10 cellular contexts compared by ENCODE assay signal in genomic region chr4:154503598-154503997, GRCh38. TPM values are rescaled to one million over a fixed set of nuclear protein-coding genes. Genes with fewer than 3 reads are reported as not detected.
DNase-seq lines count a peak whose midpoint lies in the region; ATAC-seq and TF ChIP-seq lines count a peak whose summit lies in the region.
"Had no signal": no experiment of that assay in that cellular context is flagged by ENCODE, and none has a peak within 500 bp of the region (broad histone marks: within the 10 kb centered on the region; RNA-seq: fewer than 3 reads in every experiment).

No MANE protein-coding gene starts in this region.

- no peak overlapping the region for H3K56ac ChIP-seq in mesendoderm (ENCODE audit: low read length)

- no peak overlapping the region for H2BK15ac ChIP-seq in mesendoderm (replicated peaks; ENCODE audit: low read depth)

- no peak overlapping the region for H3K4me2 ChIP-seq in mesendoderm (ENCODE audit: low read length)

- no peak overlapping the region for H3K4ac ChIP-seq in mesendoderm (ENCODE audit: low read depth, low read length)

- peak; percentile 33; the same call in 1 of the 2 replicates for TF ChIP-seq RAD21 in Ishikawa (IDR thresholded peaks at IDR 0.05; ENCODE audit: low read depth)

- H2AK5ac ChIP-seq in mesendoderm (ENCODE audit: low read length), result no peak overlapping the region

- H3K79me1 ChIP-seq in mesendoderm (ENCODE audit: low read length), result no peaks in the 10 kb centered on the region

- no peak for TF ChIP-seq EP300 in Ishikawa (IDR thresholded peaks at IDR 0.05; ENCODE audit: borderline replicate concordance)

- H3K4me1 ChIP-seq in ascending aorta, result no peaks in the 10 kb centered on the region
- no peaks in the 10 kb centered on the region for H3K4me1 ChIP-seq in mesendoderm (ENCODE audit: control insufficient read depth, low read depth, low read length)

- H4K5ac ChIP-seq in mesendoderm (ENCODE audit: low read length), result no peak overlapping the region

- DNase-seq in DMS 273 (lab: John Stamatoyannopoulos, UW; ENCODE audit: unreplicated experiment) (peak; percentile 32), ascending aorta (ENCODE audit: low spot score in 2 of 2) (no peak), mesendoderm (peak; percentile 67), coronary artery (ENCODE audit: low spot score) (no peak), Right ventricle myocardium superior (no peak)

- H3K27me3 ChIP-seq in ascending aorta (no peaks in the 10 kb centered on the region), mesendoderm (ENCODE audit: insufficient read depth, low read length, poor library complexity) (no peaks in the 10 kb centered on the region)

- no peak for ATAC-seq in HG02973 (IDR thresholded peaks at IDR 0.05; ENCODE audit: unreplicated experiment)
- no peak for ATAC-seq in HG02678 (IDR thresholded peaks at IDR 0.05; ENCODE audit: unreplicated experiment)
- ATAC-seq in Right ventricle myocardium superior (ENCODE audit: poor library complexity), result no peak

- no peak overlapping the region for H3K27ac ChIP-seq in ascending aorta
- H3K27ac ChIP-seq in mesendoderm (ENCODE audit: low read depth, low read length), result no peak overlapping the region
- H3K27ac ChIP-seq in coronary artery, result no peak overlapping the region

- H3K23ac ChIP-seq in mesendoderm (ENCODE audit: low read length), result no peak overlapping the region

- no peaks in the 10 kb centered on the region for H3K9me3 ChIP-seq in ascending aorta

- no peak overlapping the region for H4K8ac ChIP-seq in mesendoderm (ENCODE audit: low read depth, low read length)

- H3K4me3 ChIP-seq in ascending aorta (no peak overlapping the region), mesendoderm (ENCODE audit: low read length) (no peak overlapping the region), coronary artery (no peak overlapping the region)

- no peaks in the 10 kb centered on the region for H3K36me3 ChIP-seq in ascending aorta
- no peaks in the 10 kb centered on the region for H3K36me3 ChIP-seq in mesendoderm (ENCODE audit: control insufficient read depth, insufficient read depth, low read length)

- intact Hi-C loops in ascending aorta (cut with DNase I) (no loop called here), Right ventricle myocardium superior (cut with DNase I) (no loop called here)

- H3K9ac ChIP-seq in mesendoderm (ENCODE audit: low read length), result no peak overlapping the region

- no peaks in the 10 kb centered on the region for H3K79me2 ChIP-seq in mesendoderm (ENCODE audit: control insufficient read depth, insufficient read depth, low read length)

- TF ChIP-seq CTCF in ascending aorta (IDR thresholded peaks at IDR 0.05) (peak in 2 of 3 experiments; percentile 12 to 35), coronary artery (IDR thresholded peaks at IDR 0.05) (no peak)

- no peak overlapping the region for H2BK120ac ChIP-seq in mesendoderm (ENCODE audit: low read depth, low read length)

- no peak overlapping the region for H2BK5ac ChIP-seq in mesendoderm (ENCODE audit: low read length)

- no CpG with 5 or more reads among the region's 1 CpG for WGBS in mesendoderm (ENCODE audit: extremely low coverage, insufficient coverage, low lambda C conversion rate)

- no peak overlapping the region for H3K18ac ChIP-seq in mesendoderm (ENCODE audit: low read length)

TF ChIP-seq in Ishikawa, 13 proteins besides CTCF, POLR2A, EP300 and RAD21:
- no peak for TF ChIP-seq ZBTB7A (IDR thresholded peaks at IDR 0.05; ENCODE audit: low read depth)
- TF ChIP-seq CEBPB (IDR thresholded peaks at IDR 0.05), result no peak
- no peak for TF ChIP-seq YY1 (IDR thresholded peaks at IDR 0.05; ENCODE audit: low read depth)
- no peak for TF ChIP-seq MAX (IDR thresholded peaks at IDR 0.05)
- TF ChIP-seq TEAD4 (IDR thresholded peaks at IDR 0.05), result no peak
- no peak for TF ChIP-seq NFIC (IDR thresholded peaks at IDR 0.05)
- TF ChIP-seq USF1 (IDR thresholded peaks at IDR 0.05), result no peak
- TF ChIP-seq, protein P1, sequence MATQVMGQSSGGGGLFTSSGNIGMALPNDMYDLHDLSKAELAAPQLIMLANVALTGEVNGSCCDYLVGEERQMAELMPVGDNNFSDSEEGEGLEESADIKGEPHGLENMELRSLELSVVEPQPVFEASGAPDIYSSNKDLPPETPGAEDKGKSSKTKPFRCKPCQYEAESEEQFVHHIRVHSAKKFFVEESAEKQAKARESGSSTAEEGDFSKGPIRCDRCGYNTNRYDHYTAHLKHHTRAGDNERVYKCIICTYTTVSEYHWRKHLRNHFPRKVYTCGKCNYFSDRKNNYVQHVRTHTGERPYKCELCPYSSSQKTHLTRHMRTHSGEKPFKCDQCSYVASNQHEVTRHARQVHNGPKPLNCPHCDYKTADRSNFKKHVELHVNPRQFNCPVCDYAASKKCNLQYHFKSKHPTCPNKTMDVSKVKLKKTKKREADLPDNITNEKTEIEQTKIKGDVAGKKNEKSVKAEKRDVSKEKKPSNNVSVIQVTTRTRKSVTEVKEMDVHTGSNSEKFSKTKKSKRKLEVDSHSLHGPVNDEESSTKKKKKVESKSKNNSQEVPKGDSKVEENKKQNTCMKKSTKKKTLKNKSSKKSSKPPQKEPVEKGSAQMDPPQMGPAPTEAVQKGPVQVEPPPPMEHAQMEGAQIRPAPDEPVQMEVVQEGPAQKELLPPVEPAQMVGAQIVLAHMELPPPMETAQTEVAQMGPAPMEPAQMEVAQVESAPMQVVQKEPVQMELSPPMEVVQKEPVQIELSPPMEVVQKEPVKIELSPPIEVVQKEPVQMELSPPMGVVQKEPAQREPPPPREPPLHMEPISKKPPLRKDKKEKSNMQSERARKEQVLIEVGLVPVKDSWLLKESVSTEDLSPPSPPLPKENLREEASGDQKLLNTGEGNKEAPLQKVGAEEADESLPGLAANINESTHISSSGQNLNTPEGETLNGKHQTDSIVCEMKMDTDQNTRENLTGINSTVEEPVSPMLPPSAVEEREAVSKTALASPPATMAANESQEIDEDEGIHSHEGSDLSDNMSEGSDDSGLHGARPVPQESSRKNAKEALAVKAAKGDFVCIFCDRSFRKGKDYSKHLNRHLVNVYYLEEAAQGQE (IDR thresholded peaks at IDR 0.05; ENCODE audit: low read depth), result no peak
TF ChIP-seq in Ishikawa: peak in this region for 0.

RNA-seq across cellular contexts. Expression of gene DCHS2, which starts 12.0 kb away (rescaled TPM):
- not detected for total RNA-seq in ascending aorta
- 0.17 TPM for polyA plus RNA-seq in mesendoderm (2013, experiment 1 of 2)
- polyA plus RNA-seq in mesendoderm (2013, experiment 2 of 2), result 0.18 TPM
- total RNA-seq in Right ventricle myocardium superior, result not detected
- total RNA-seq: subcutaneous adipose tissue had no signal

RNA-seq across cellular contexts. Expression of gene PLRG1, which starts 46.6 kb away (rescaled TPM):
- total RNA-seq in ascending aorta (34.7 TPM), Right ventricle myocardium superior (35.9 TPM)
- polyA plus RNA-seq in mesendoderm (2013, experiment 1 of 2), result 105 TPM
- 110 TPM for polyA plus RNA-seq in mesendoderm (2013, experiment 2 of 2)

RNA-seq across cellular contexts. Expression of gene FGB, which starts 59.2 kb away (rescaled TPM):
- 37.0 TPM for total RNA-seq in ascending aorta
- not detected for polyA plus RNA-seq in mesendoderm (2013, experiment 1 of 2)
- polyA plus RNA-seq in mesendoderm (2013, experiment 2 of 2), result 0.04 TPM
- 0.51 TPM for total RNA-seq in Right ventricle myocardium superior
- total RNA-seq: mononuclear cell, subcutaneous adipose tissue had no signal

Comparison
In these comparisons a context has a peak if more than half of its experiments do, and no peak if none do; other contexts are left out.
1. DNase-seq: peak in DMS 273 (single experiment) and mesendoderm (single experiment); none in ascending aorta (0 of 2), coronary artery (single experiment) and Right ventricle myocardium superior (single experiment).
2. RNA of gene FGB, which starts 59.2 kb away (total RNA-seq): 37.0 TPM in ascending aorta (single experiment); 0.51 TPM in Right ventricle myocardium superior (single experiment); every median in the first group is over 10 times any median in the second.